In genomic region chr2:235433860-235434259, GRCh38 we compare ENCODE assay signal across 11 cellular contexts. TPM values are rescaled to one million over a fixed set of nuclear protein-coding genes. Genes with fewer than 3 reads are reported as not detected.
DNase-seq lines count a peak whose midpoint lies in the region; ATAC-seq, FAIRE-seq and TF ChIP-seq lines count a peak whose summit lies in the region.
"Had no signal": no experiment of that assay in that cellular context is flagged by ENCODE, and none has a peak within 500 bp of the region (broad histone marks: within the 10 kb centered on the region; RNA-seq: fewer than 3 reads in every experiment).

No MANE protein-coding gene starts in this region.

- H3K4me3 Mint-ChIP-seq in activated CD8-positive, alpha-beta T cell treated with anti-CD3 and anti-CD28 coated beads, Interleukin-2, amount 10 ng/mL, durations not matched to agents 7 days and 5 days = no peak overlapping the region
- H3K4me3 Mint-ChIP-seq in CD8-positive, alpha-beta memory T cell = no peak overlapping the region
- H3K4me3 Mint-ChIP-seq: activated naive CD8-positive, alpha-beta T cell treated with anti-CD3 and anti-CD28 coated beads, Interleukin-2, amount 10 ng/mL, durations not matched to agents 7 days and 5 days; memory B cell had no signal

- no peak for TF ChIP-seq EP300 in Ishikawa (IDR thresholded peaks at IDR 0.05; ENCODE audit: borderline replicate concordance)

- POLR2A ChIA-PET in activated CD8-positive, alpha-beta T cell treated with anti-CD3 and anti-CD28 coated beads, Interleukin-2, amount 10 ng/mL, durations not matched to agents 7 days and 5 days (lab: Charles Lee) = no interaction called here
- POLR2A ChIA-PET in CD8-positive, alpha-beta memory T cell (lab: Charles Lee) = no interaction called here

- H3K27me3 ChIP-seq in body of pancreas (no peaks in the 10 kb centered on the region), thoracic aorta (replicated peaks; ENCODE audit: insufficient read depth) (no peaks in the 10 kb centered on the region), neuronal stem cell (ENCODE audit: control insufficient read depth in 3 of 3, insufficient read depth in 3 of 3, low read depth in 1 of 3, low read length in 3 of 3) (peaks cover 0 to 9% (median 0%) of the 10 kb centered on the region in 3 experiments)
- H3K27me3 ChIP-seq in CD8-positive, alpha-beta memory T cell (ENCODE audit: insufficient read depth, low read length, poor library complexity, severe bottlenecking) = no peaks in the 10 kb centered on the region

- DNase-seq in body of pancreas (peak; percentile 73 to 83 (median 81)), kidney (no peak), thoracic aorta (ENCODE audit: low spot score) (peak; percentile 45), neuronal stem cell (ENCODE audit: low spot score) (no peak), UCSD-AML1 (lab: John Stamatoyannopoulos, UW; ENCODE audit: unreplicated experiment) (no peak)
- no peak for DNase-seq in activated CD8-positive, alpha-beta T cell treated with anti-CD3 and anti-CD28 coated beads, Interleukin-2, amount 10 ng/mL, durations not matched to agents 7 days and 5 days
- DNase-seq in CD8-positive, alpha-beta memory T cell = no peak
- DNase-seq: activated naive CD8-positive, alpha-beta T cell treated with anti-CD3 and anti-CD28 coated beads, Interleukin-2, amount 10 ng/mL, durations not matched to agents 7 days and 5 days had no signal

- H3K4me3 ChIP-seq in body of pancreas (no peak overlapping the region), kidney (ENCODE audit: low read length in 2 of 2) (no peak overlapping the region), thoracic aorta (peak overlapping the region; percentile 57), neuronal stem cell (ENCODE audit: low read length in 2 of 2) (no peak overlapping the region)
- no peak overlapping the region for H3K4me3 ChIP-seq in CD8-positive, alpha-beta memory T cell (ENCODE audit: low read length)
- H3K4me3 ChIP-seq: SK-N-MC had no signal

- H3K14ac ChIP-seq in neuronal stem cell (ENCODE audit: low read length) = no peak overlapping the region

- no peak overlapping the region for H3K4ac ChIP-seq in neuronal stem cell (ENCODE audit: low read length)

- H3K36me3 ChIP-seq in body of pancreas (replicated peaks in 1 of 2; ENCODE audit: insufficient read depth in 1 of 2, low read depth in 2 of 2) = no peaks in the 10 kb centered on the region
- H3K36me3 ChIP-seq in kidney (ENCODE audit: control insufficient read depth in 1 of 2, insufficient read depth in 2 of 2, low read length in 2 of 2) = no peaks in the 10 kb centered on the region
- H3K36me3 ChIP-seq in thoracic aorta = no peaks in the 10 kb centered on the region
- H3K36me3 ChIP-seq in neuronal stem cell (replicated peaks in 1 of 2; ENCODE audit: control insufficient read depth in 2 of 2, insufficient read depth in 2 of 2, low read length in 2 of 2) = no peaks in the 10 kb centered on the region
- H3K36me3 ChIP-seq in CD8-positive, alpha-beta memory T cell (ENCODE audit: insufficient read depth, low read length) = no peaks in the 10 kb centered on the region

- H4K8ac ChIP-seq in neuronal stem cell (ENCODE audit: low read depth, low read length) = no peak overlapping the region

- ATAC-seq in body of pancreas = peak; percentile 82
- ATAC-seq in thoracic aorta (ENCODE audit: insufficient number of reproducible peaks, low FRiP score, low read depth) = no peak
- no peak for ATAC-seq in activated CD8-positive, alpha-beta T cell treated with anti-CD3 and anti-CD28 coated beads, Interleukin-2, amount 10 ng/mL, durations not matched to agents 7 days and 5 days

- peaks cover 21% of the 10 kb centered on the region for H3K4me1 ChIP-seq in body of pancreas
- H3K4me1 ChIP-seq in kidney (ENCODE audit: control insufficient read depth in 1 of 2, insufficient read depth in 1 of 2, low read depth in 1 of 2, low read length in 2 of 2) = peaks cover 7 to 15% of the 10 kb centered on the region in 2 donors
- peaks cover 6 to 23% of the 10 kb centered on the region in 2 donors for H3K4me1 ChIP-seq in thoracic aorta (ENCODE audit: control insufficient read depth in 1 of 2, low read depth in 2 of 2)
- no peaks in the 10 kb centered on the region for H3K4me1 ChIP-seq in neuronal stem cell (ENCODE audit: control insufficient read depth in 2 of 2, insufficient read depth in 1 of 2, low read depth in 1 of 2, low read length in 2 of 2)
- H3K4me1 ChIP-seq in CD8-positive, alpha-beta memory T cell (ENCODE audit: insufficient read depth, low read length) = no peaks in the 10 kb centered on the region

- H2BK15ac ChIP-seq in neuronal stem cell (ENCODE audit: low read length) = no peak overlapping the region

- no peak overlapping the region for H3K4me2 ChIP-seq in neuronal stem cell (ENCODE audit: insufficient read depth, low read length, poor library complexity, severe bottlenecking)

- intact Hi-C loops in body of pancreas (cut with DNase I) = no loop called here
- intact Hi-C loops in kidney (cut with DNase I) = no loop called here

- H3K36me3 Mint-ChIP-seq in activated CD8-positive, alpha-beta T cell treated with anti-CD3 and anti-CD28 coated beads, Interleukin-2, amount 10 ng/mL, durations not matched to agents 7 days and 5 days (ENCODE audit: low read depth) = no peaks in the 10 kb centered on the region
- H3K36me3 Mint-ChIP-seq in CD8-positive, alpha-beta memory T cell = no peaks in the 10 kb centered on the region
- H3K36me3 Mint-ChIP-seq: activated naive CD8-positive, alpha-beta T cell treated with anti-CD3 and anti-CD28 coated beads, Interleukin-2, amount 10 ng/mL, durations not matched to agents 7 days and 5 days; memory B cell had no signal

- H2BK12ac ChIP-seq in neuronal stem cell (ENCODE audit: low read length) = no peak overlapping the region

- H3K4me1 Mint-ChIP-seq in activated CD8-positive, alpha-beta T cell treated with anti-CD3 and anti-CD28 coated beads, Interleukin-2, amount 10 ng/mL, durations not matched to agents 7 days and 5 days (ENCODE audit: low read depth) = no peaks in the 10 kb centered on the region
- H3K4me1 Mint-ChIP-seq in CD8-positive, alpha-beta memory T cell = no peaks in the 10 kb centered on the region
- H3K4me1 Mint-ChIP-seq: activated naive CD8-positive, alpha-beta T cell treated with anti-CD3 and anti-CD28 coated beads, Interleukin-2, amount 10 ng/mL, durations not matched to agents 7 days and 5 days; memory B cell had no signal

- TF ChIP-seq RAD21 in Ishikawa (IDR thresholded peaks at IDR 0.05; ENCODE audit: low read depth) = peak; percentile 28; the same call in 1 of the 2 replicates

- no peaks in the 10 kb centered on the region for H3K27me3 Mint-ChIP-seq in activated CD8-positive, alpha-beta T cell treated with anti-CD3 and anti-CD28 coated beads, Interleukin-2, amount 10 ng/mL, durations not matched to agents 7 days and 5 days (ENCODE audit: low read depth)
- peaks cover 3 to 12% of the 10 kb centered on the region in 2 donors for H3K27me3 Mint-ChIP-seq in CD8-positive, alpha-beta memory T cell
- H3K27me3 Mint-ChIP-seq: activated naive CD8-positive, alpha-beta T cell treated with anti-CD3 and anti-CD28 coated beads, Interleukin-2, amount 10 ng/mL, durations not matched to agents 7 days and 5 days; memory B cell had no signal

- H4K91ac ChIP-seq in neuronal stem cell (ENCODE audit: low read depth, low read length, poor library complexity) = no peak overlapping the region

- H3K9me3 ChIP-seq in body of pancreas (no peaks in the 10 kb centered on the region), kidney (ENCODE audit: control insufficient read depth in 1 of 2, low read length in 2 of 2) (no peaks in the 10 kb centered on the region), thoracic aorta (no peaks in the 10 kb centered on the region), neuronal stem cell (replicated peaks in 1 of 2; ENCODE audit: control insufficient read depth in 2 of 2, insufficient read depth in 1 of 2, low read depth in 1 of 2, low read length in 2 of 2) (no peaks in the 10 kb centered on the region)
- H3K9me3 ChIP-seq in CD8-positive, alpha-beta memory T cell (ENCODE audit: low read length) = no peaks in the 10 kb centered on the region

- no peaks in the 10 kb centered on the region for H3K9me3 Mint-ChIP-seq in activated CD8-positive, alpha-beta T cell treated with anti-CD3 and anti-CD28 coated beads, Interleukin-2, amount 10 ng/mL, durations not matched to agents 7 days and 5 days (ENCODE audit: insufficient read depth)
- peaks cover 0 to 3% (median 0%) of the 10 kb centered on the region in 5 donors for H3K9me3 Mint-ChIP-seq in CD8-positive, alpha-beta memory T cell

- CTCF ChIA-PET in activated CD8-positive, alpha-beta T cell treated with anti-CD3 and anti-CD28 coated beads, Interleukin-2, amount 10 ng/mL, durations not matched to agents 7 days and 5 days (lab: Charles Lee) = no interaction called here
- CTCF ChIA-PET in CD8-positive, alpha-beta memory T cell (lab: Charles Lee) = no interaction called here

- no peaks in the 10 kb centered on the region for H3K79me1 ChIP-seq in neuronal stem cell (ENCODE audit: low read depth, low read length)

- H3K18ac ChIP-seq in neuronal stem cell (ENCODE audit: low read length) = no peak overlapping the region

- TF ChIP-seq POLR2A in body of pancreas (IDR thresholded peaks at IDR 0.05) = no peak

- no peak overlapping the region for H2BK120ac ChIP-seq in neuronal stem cell (ENCODE audit: low read depth, low read length)

- no peak overlapping the region for H2BK5ac ChIP-seq in neuronal stem cell (ENCODE audit: low read length)

- no peak overlapping the region for H3K27ac Mint-ChIP-seq in activated CD8-positive, alpha-beta T cell treated with anti-CD3 and anti-CD28 coated beads, Interleukin-2, amount 10 ng/mL, durations not matched to agents 7 days and 5 days
- H3K27ac Mint-ChIP-seq in CD8-positive, alpha-beta memory T cell = no peak overlapping the region
- H3K27ac Mint-ChIP-seq: activated naive CD8-positive, alpha-beta T cell treated with anti-CD3 and anti-CD28 coated beads, Interleukin-2, amount 10 ng/mL, durations not matched to agents 7 days and 5 days; memory B cell had no signal

- peak in 4 of 7 experiments; percentile 30 to 45 (median 34) for TF ChIP-seq CTCF in body of pancreas (IDR thresholded peaks at IDR 0.05)
- TF ChIP-seq CTCF in kidney (IDR thresholded peaks at IDR 0.05; ENCODE audit: borderline replicate concordance, extremely low read depth, insufficient read depth) = peak; percentile 21
- TF ChIP-seq CTCF in thoracic aorta (IDR thresholded peaks at IDR 0.05) = no peak

- H2AK5ac ChIP-seq in neuronal stem cell (ENCODE audit: low read depth, low read length) = no peak overlapping the region

- no peak for FAIRE-seq in kidney (lab: Jason Lieb, UNC)

- WGBS in body of pancreas, 2 donors = 12 to 21% methylated on average over 4 of the region's 4 CpGs
- no CpG with 5 or more reads among the region's 4 CpGs for WGBS in neuronal stem cell (ENCODE audit: extremely low coverage in 2 of 2, insufficient read length in 2 of 2, insufficient replicate concordance in 1 of 2), 2 donors

- no peak overlapping the region for H3K23ac ChIP-seq in neuronal stem cell (ENCODE audit: low read depth, low read length, poor library complexity)

- H3K9ac ChIP-seq in kidney (ENCODE audit: low read length in 2 of 2) = no peak overlapping the region
- H3K9ac ChIP-seq in neuronal stem cell (ENCODE audit: low read depth, low read length, poor library complexity) = no peak overlapping the region

- H3K27ac ChIP-seq in body of pancreas = peak overlapping the region in 3 of 4 donors; percentile 52 to 59 (median 58)
- peak overlapping the region in 1 of 2 donors; percentile 5 for H3K27ac ChIP-seq in kidney (ENCODE audit: low read depth in 2 of 2, low read length in 2 of 2)
- H3K27ac ChIP-seq in thoracic aorta = peak overlapping the region; percentile 41 to 53
- no peak overlapping the region for H3K27ac ChIP-seq in neuronal stem cell (replicated peaks; ENCODE audit: low read length)
- no peak overlapping the region for H3K27ac ChIP-seq in CD8-positive, alpha-beta memory T cell (ENCODE audit: low read depth, low read length)
- H3K27ac ChIP-seq: SK-N-MC had no signal

- H2AFZ ChIP-seq in neuronal stem cell (ENCODE audit: low read length) = no peak overlapping the region

RNA-seq across cellular contexts. Expression of gene AGAP1, which starts 60.0 kb away (rescaled TPM):
- total RNA-seq in body of pancreas = 10 to 100 TPM; 21.3 to 32.6 TPM
- total RNA-seq in kidney = 44.5 TPM
- polyA plus RNA-seq in kidney (ENCODE audit: insufficient read depth, low read depth, low replicate concordance) = 8.1 TPM
- 10 to 100 TPM; 19.1 to 20.8 TPM for total RNA-seq in thoracic aorta
- 18.3 TPM for polyA plus RNA-seq in neuronal stem cell (2013, experiment 1 of 2)
- 17.8 TPM for polyA plus RNA-seq in neuronal stem cell (2013, experiment 2 of 2)
- 1 to 10 TPM in 1 of 2 experiments, under 1 TPM in 1; 0.82 to 1.3 TPM for total RNA-seq in activated CD8-positive, alpha-beta T cell treated with anti-CD3 and anti-CD28 coated beads, Interleukin-2, amount 10 ng/mL, durations not matched to agents 7 days and 5 days
- total RNA-seq in CD8-positive, alpha-beta memory T cell = 1 to 10 TPM; 2.7 to 3.3 TPM
- 1.2 TPM for polyA plus RNA-seq in CD8-positive, alpha-beta memory T cell

Comparison
In these comparisons a context has a peak if more than half of its experiments do, and no peak if none do; other contexts are left out.
1. DNase-seq: peak in body of pancreas (4 of 4) and thoracic aorta (single experiment); none in kidney (single experiment), neuronal stem cell (single experiment), UCSD-AML1 (single experiment), activated CD8-positive, alpha-beta T cell treated with anti-CD3 and anti-CD28 coated beads, Interleukin-2, amount 10 ng/mL, durations not matched to agents 7 days and 5 days (single experiment) and CD8-positive, alpha-beta memory T cell (0 of 5).
2. H3K27ac ChIP-seq: peak in body of pancreas (3 of 4) and thoracic aorta (2 of 2); none in neuronal stem cell (single experiment) and CD8-positive, alpha-beta memory T cell (single experiment).
3. RNA of gene AGAP1, which starts 60.0 kb away (total RNA-seq): 44.5 TPM in kidney (single experiment), 21.3 to 32.6 TPM in body of pancreas and 19.1 to 20.8 TPM in thoracic aorta; 2.7 to 3.3 TPM in CD8-positive, alpha-beta memory T cell and 0.82 to 1.3 TPM in activated CD8-positive, alpha-beta T cell treated with anti-CD3 and anti-CD28 coated beads, Interleukin-2, amount 10 ng/mL, durations not matched to agents 7 days and 5 days; every median in the first group is over 4 times any median in the second.